In genomic region chr2:20348542-20348941, GRCh38 we compare ENCODE assay signal across 10 cellular contexts. TPM values are rescaled to one million over a fixed set of nuclear protein-coding genes. Genes with fewer than 3 reads are reported as not detected.
A peak's percentile ranks its signal among the peaks of the same experiment; 100 is the strongest.
DNase-seq lines count a peak whose midpoint lies in the region; ATAC-seq, FAIRE-seq and TF ChIP-seq lines count a peak whose summit lies in the region.
"Had no signal": no experiment of that assay in that cellular context is flagged by ENCODE, and none has a peak within 500 bp of the region (broad histone marks: within the 10 kb centered on the region; RNA-seq: fewer than 3 reads in every experiment).

No MANE protein-coding gene starts in this region.

- POLR2A ChIA-PET in WTC11 (lab: Charles Lee) = interaction anchor here (0.9 kb wide), 1 partner anchor 99 kb away, joined by 3 read pairs; no protein-coding TSS in a partner anchor

- peaks cover 25% of the 10 kb centered on the region for H3K36me3 Mint-ChIP-seq in activated naive CD4-positive, alpha-beta T cell treated with anti-CD3 and anti-CD28 coated beads for 36 hours (ENCODE audit: low read depth)
- peaks cover 4% of the 10 kb centered on the region; the same call in 1 of the 2 replicates for H3K36me3 Mint-ChIP-seq in WTC11

- H3K4me1 Mint-ChIP-seq in activated naive CD4-positive, alpha-beta T cell treated with anti-CD3 and anti-CD28 coated beads for 36 hours (ENCODE audit: low read depth) = peaks cover 49% of the 10 kb centered on the region
- peaks cover 51% of the 10 kb centered on the region for H3K4me1 Mint-ChIP-seq in WTC11

- H3K9me3 ChIP-seq in keratinocyte (ENCODE audit: control insufficient read depth, low read depth, low read length) (no peaks in the 10 kb centered on the region), thoracic aorta (no peaks in the 10 kb centered on the region)

- dilution Hi-C loops in keratinocyte (cut with MboI; ENCODE audit: extremely low pct_ligation_motif_present, low sequenced_read_pairs) = no loop called here

- peaks cover 0 to 5% of the 10 kb centered on the region in 2 experiments for H3K36me3 ChIP-seq in keratinocyte (ENCODE audit: control insufficient read depth in 2 of 2, extremely low read depth in 1 of 2, insufficient read depth in 2 of 2, low read length in 2 of 2)
- no peaks in the 10 kb centered on the region for H3K36me3 ChIP-seq in thoracic aorta

- peaks cover 70% of the 10 kb centered on the region for H3K79me2 ChIP-seq in keratinocyte (ENCODE audit: control insufficient read depth, insufficient read depth, low read length)

- H3K27me3 ChIP-seq in keratinocyte (ENCODE audit: control insufficient read depth, extremely low read depth, insufficient read depth, low read length) = no peaks in the 10 kb centered on the region
- no peaks in the 10 kb centered on the region for H3K27me3 ChIP-seq in thoracic aorta (replicated peaks; ENCODE audit: insufficient read depth)

- H3K27ac ChIP-seq in keratinocyte (ENCODE audit: control insufficient read depth, insufficient read depth, low read length) = peak overlapping the region; percentile 84
- no peak overlapping the region for H3K27ac ChIP-seq in thoracic aorta

- peaks cover 6% of the 10 kb centered on the region for H3K9me1 ChIP-seq in keratinocyte (ENCODE audit: control insufficient read depth, extremely low read depth, insufficient read depth, low read length)

- H3K9me3 Mint-ChIP-seq in activated naive CD4-positive, alpha-beta T cell treated with anti-CD3 and anti-CD28 coated beads for 36 hours = no peaks in the 10 kb centered on the region
- no peaks in the 10 kb centered on the region for H3K9me3 Mint-ChIP-seq in WTC11

- H3K4me3 ChIP-seq in keratinocyte (ENCODE audit: control insufficient read depth in 2 of 3, extremely low read depth in 1 of 3, insufficient read depth in 2 of 3, low read depth in 1 of 3, low read length in 3 of 3) = peak overlapping the region in 2 of 3 experiments; percentile 72 to 89
- H3K4me3 ChIP-seq in thoracic aorta = peak overlapping the region; percentile 83

- DNase-seq in activated naive CD4-positive, alpha-beta T cell treated with anti-CD3 and anti-CD28 coated beads for 36 hours = no peak
- no peak for DNase-seq in activated naive CD4-positive, alpha-beta T cell (lab: John Stamatoyannopoulos, UW)
- DNase-seq in WTC11 (ENCODE audit: low spot score) = no peak
- no peak for DNase-seq in keratinocyte (ENCODE audit: low read depth, low spot score)
- DNase-seq in thoracic aorta (ENCODE audit: low spot score) = no peak
- no peak for DNase-seq in central memory CD4-positive, alpha-beta T cell
- no peak for DNase-seq in NCI-H345 treated with DMSO at 0.1 percent for 48 hours (lab: John Stamatoyannopoulos, UW; ENCODE audit: unreplicated experiment)
- DNase-seq: GF-D8, T1000 had no signal

- ATAC-seq in WTC11 (no peak), thoracic aorta (ENCODE audit: insufficient number of reproducible peaks, low FRiP score, low read depth) (no peak), GM18498 (IDR thresholded peaks at IDR 0.05; ENCODE audit: unreplicated experiment) (no peak)

- peak overlapping the region; percentile 55 for H3K4me2 ChIP-seq in keratinocyte (ENCODE audit: control insufficient read depth, extremely low read depth, insufficient read depth, low read depth, low read length)

- no peaks in the 10 kb centered on the region for H3K27me3 Mint-ChIP-seq in activated naive CD4-positive, alpha-beta T cell treated with anti-CD3 and anti-CD28 coated beads for 36 hours (ENCODE audit: low read depth)
- no peaks in the 10 kb centered on the region for H3K27me3 Mint-ChIP-seq in WTC11 (ENCODE audit: low read depth)

- peak overlapping the region; percentile 90 for H3K27ac Mint-ChIP-seq in activated naive CD4-positive, alpha-beta T cell treated with anti-CD3 and anti-CD28 coated beads for 36 hours
- peak overlapping the region; percentile 47 for H3K27ac Mint-ChIP-seq in WTC11

- peaks cover 18% of the 10 kb centered on the region for H4K20me1 ChIP-seq in keratinocyte (ENCODE audit: control insufficient read depth, extremely low read depth, insufficient read depth, low read length)

- peak overlapping the region; percentile 98 for H3K9ac ChIP-seq in keratinocyte (ENCODE audit: control insufficient read depth, extremely low read depth, insufficient read depth, low read length)

- CTCF ChIA-PET in activated naive CD4-positive, alpha-beta T cell treated with anti-CD3 and anti-CD28 coated beads for 36 hours (lab: Charles Lee) = interaction anchor here (0.6 to 2.8 kb wide), 3 partner anchors 22 to 702 kb away, joined by 3 to 16 read pairs (median 3); no protein-coding TSS in a partner anchor
- CTCF ChIA-PET in WTC11 (lab: Charles Lee) = no interaction called here

- TF ChIP-seq CTCF in WTC11 (IDR thresholded peaks at IDR 0.05) = no peak
- TF ChIP-seq CTCF in keratinocyte (optimal IDR thresholded peaks at IDR 0.05 in 1 of 3, IDR thresholded peaks at IDR 0.05 in 1 of 3, conservative IDR thresholded peaks at IDR 0.05 in 1 of 3; ENCODE audit: extremely low read depth in 1 of 3, insufficient read depth in 2 of 3, low read length in 3 of 3) = no peak
- TF ChIP-seq CTCF in thoracic aorta (IDR thresholded peaks at IDR 0.05) = no peak

- no peak overlapping the region for H2AFZ ChIP-seq in keratinocyte (ENCODE audit: control insufficient read depth, low read length)

- FAIRE-seq in keratinocyte (lab: Jason Lieb, UNC) = no peak

- H3K4me3 Mint-ChIP-seq in activated naive CD4-positive, alpha-beta T cell treated with anti-CD3 and anti-CD28 coated beads for 36 hours = no peak overlapping the region
- H3K4me3 Mint-ChIP-seq in WTC11 = peak overlapping the region; percentile 95

- H3K4me1 ChIP-seq in keratinocyte (ENCODE audit: control insufficient read depth, extremely low read depth, insufficient read depth, low read length) = peaks cover 39% of the 10 kb centered on the region
- H3K4me1 ChIP-seq in thoracic aorta (ENCODE audit: control insufficient read depth in 1 of 2, low read depth in 2 of 2) = peaks cover 27 to 48% of the 10 kb centered on the region in 2 donors

- intact Hi-C loops in activated naive CD4-positive, alpha-beta T cell treated with anti-CD3 and anti-CD28 coated beads for 36 hours (cut with micrococcal nuclease) = loop anchor here (2.0 kb wide), 1 partner anchor 16 kb away; no protein-coding TSS in a partner anchor

TF ChIP-seq in WTC11, 78 proteins besides CTCF, POLR2A, EP300 and RAD21:
- TF ChIP-seq FOXK1 (CRISPR knock-in tag; IDR thresholded peaks at IDR 0.05) = no peak
- no peak for TF ChIP-seq ZNF219 (CRISPR knock-in tag; IDR thresholded peaks at IDR 0.05; ENCODE audit: borderline replicate concordance)
- TF ChIP-seq ZNF121 (CRISPR knock-in tag; IDR thresholded peaks at IDR 0.05) = no peak
- no peak for TF ChIP-seq FOXP1 (CRISPR knock-in tag; IDR thresholded peaks at IDR 0.05; ENCODE audit: borderline replicate concordance)
- no peak for TF ChIP-seq NFE2L1 (CRISPR knock-in tag; IDR thresholded peaks at IDR 0.05)
- TF ChIP-seq NFYB (CRISPR knock-in tag; conservative IDR thresholded peaks at IDR 0.05; ENCODE audit: low read depth) = no peak
- no peak for TF ChIP-seq GTF2I (CRISPR knock-in tag; conservative IDR thresholded peaks at IDR 0.05)
- TF ChIP-seq, protein P1, sequence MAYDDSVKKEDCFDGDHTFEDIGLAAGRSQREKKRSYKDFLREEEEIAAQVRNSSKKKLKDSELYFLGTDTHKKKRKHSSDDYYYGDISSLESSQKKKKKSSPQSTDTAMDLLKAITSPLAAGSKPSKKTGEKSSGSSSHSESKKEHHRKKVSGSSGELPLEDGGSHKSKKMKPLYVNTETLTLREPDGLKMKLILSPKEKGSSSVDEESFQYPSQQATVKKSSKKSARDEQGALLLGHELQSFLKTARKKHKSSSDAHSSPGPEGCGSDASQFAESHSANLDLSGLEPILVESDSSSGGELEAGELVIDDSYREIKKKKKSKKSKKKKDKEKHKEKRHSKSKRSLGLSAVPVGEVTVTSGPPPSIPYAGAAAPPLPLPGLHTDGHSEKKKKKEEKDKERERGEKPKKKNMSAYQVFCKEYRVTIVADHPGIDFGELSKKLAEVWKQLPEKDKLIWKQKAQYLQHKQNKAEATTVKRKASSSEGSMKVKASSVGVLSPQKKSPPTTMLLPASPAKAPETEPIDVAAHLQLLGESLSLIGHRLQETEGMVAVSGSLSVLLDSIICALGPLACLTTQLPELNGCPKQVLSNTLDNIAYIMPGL (CRISPR knock-in tag; IDR thresholded peaks at IDR 0.05) = no peak
- no peak for TF ChIP-seq ZNF263 (CRISPR knock-in tag; IDR thresholded peaks at IDR 0.05; ENCODE audit: low read depth)
- no peak for TF ChIP-seq JAZF1 (CRISPR knock-in tag; IDR thresholded peaks at IDR 0.05)
- no peak for TF ChIP-seq ETV6 (CRISPR knock-in tag; IDR thresholded peaks at IDR 0.05)

RNA-seq across cellular contexts. Expression of gene PUM2, which starts 2.1 kb away (rescaled TPM):
- 10 to 100 TPM; 88.4 to 96.8 TPM for total RNA-seq in activated naive CD4-positive, alpha-beta T cell treated with anti-CD3 and anti-CD28 coated beads for 36 hours
- 84.7 to 104 TPM (median 90.0 TPM) in 3 replicates for total RNA-seq in WTC11 (2021)
- 30.1 to 47.5 TPM (median 46.5 TPM) in 3 replicates for polyA plus RNA-seq in keratinocyte
- 48.2 TPM for polyA plus RNA-seq in keratinocyte (2011; ENCODE audit: low read depth)
- 19.3 and 37.4 TPM in 2 replicates for polyA plus RNA-seq in keratinocyte (2011; cell fraction: cytosol; rRNA removed)
- 37.6 and 46.9 TPM in 2 replicates for polyA plus RNA-seq in keratinocyte (2011; cell fraction: nucleus; rRNA removed)
- polyA plus RNA-seq in keratinocyte (2012; ENCODE audit: low replicate concordance) = 27.5 and 37.3 TPM in 2 replicates
- polyA minus RNA-seq in keratinocyte = 60.6 to 185 TPM (median 170 TPM) in 3 replicates
- 51.0 TPM for polyA minus RNA-seq in keratinocyte (2011; cell fraction: cytosol; rRNA and poly(A)+ RNA removed)
- polyA minus RNA-seq in keratinocyte (2011; cell fraction: nucleus; rRNA and poly(A)+ RNA removed) = 68.8 and 121 TPM in 2 replicates
- total RNA-seq in thoracic aorta = 10 to 100 TPM; 45.4 to 88.7 TPM
